In the genomic region with DNA sequence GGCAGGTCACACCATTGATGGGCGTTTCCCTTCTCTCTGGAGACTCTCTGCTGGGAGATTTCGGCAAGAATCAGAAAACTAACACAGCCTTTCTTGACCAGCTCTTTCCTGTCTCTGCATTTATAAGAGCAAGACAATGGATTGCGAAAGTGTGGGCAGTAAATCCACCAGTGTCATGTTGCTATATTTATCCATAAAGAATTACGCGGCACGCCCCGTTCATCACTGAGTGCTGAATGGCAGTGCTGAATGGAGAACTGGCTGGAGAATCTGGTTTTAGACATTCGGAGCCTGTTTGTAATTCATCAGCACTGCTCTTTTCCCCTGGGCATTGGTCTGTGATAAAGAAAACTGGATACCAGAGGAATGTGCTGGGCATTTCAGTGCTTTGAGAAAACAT, we compare ENCODE assay signal across 10 cellular contexts. TPM values are rescaled to one million over a fixed set of nuclear protein-coding genes. Genes with fewer than 3 reads are reported as not detected.
DNase-seq lines count a peak whose midpoint lies in the region; ATAC-seq, FAIRE-seq and TF ChIP-seq lines count a peak whose summit lies in the region.
"Had no signal": no experiment of that assay in that cellular context is flagged by ENCODE, and none has a peak within 500 bp of the region (broad histone marks: within the 10 kb centered on the region; RNA-seq: fewer than 3 reads in every experiment).

No MANE protein-coding gene starts in this region.

- H3K36me3 Mint-ChIP-seq in astrocyte (ENCODE audit: low read depth, unreplicated experiment), result no peaks in the 10 kb centered on the region
- H3K36me3 Mint-ChIP-seq: activated naive CD8-positive, alpha-beta T cell had no signal

- POLR2A ChIA-PET in AG04449 (lab: Yijun Ruan, JAX), result interaction anchor here (0.6 to 1.7 kb wide), 4 partner anchors 12 to 718 kb away, joined by 3 to 6 read pairs (median 4); a partner anchor contains a TSS
- POLR2A ChIA-PET in IMR-90 (lab: Charles Lee; ENCODE audit: unreplicated experiment), result interaction anchor here (0.6 to 1.1 kb wide), 2 partner anchors 114 to 322 kb away, joined by 3 to 5 read pairs; no protein-coding TSS in a partner anchor

- peak overlapping the region; percentile 6; the same call in 1 of the 2 replicates for H3K4me2 ChIP-seq in IMR-90 (ENCODE audit: low read depth, low read length)
- peak overlapping the region; percentile 40 for H3K4me2 ChIP-seq in astrocyte (ENCODE audit: low read length)
- no peak overlapping the region for H3K4me2 ChIP-seq in hepatocyte

- H2BK20ac ChIP-seq in IMR-90 (ENCODE audit: low read depth, low read length), result peak overlapping the region; percentile 81

- peak overlapping the region; percentile 76 for H4K91ac ChIP-seq in IMR-90 (ENCODE audit: insufficient read depth, low read depth, low read length)

- peak overlapping the region; percentile 35 to 48; a peak in 2 of 4 replicates for H4K8ac ChIP-seq in IMR-90 (ENCODE audit: low read depth in 2 of 2, low read length in 2 of 2)

- H3K4me3 ChIP-seq in AG04449 (ENCODE audit: low read depth, low read length) (no peak overlapping the region), IMR-90 (ENCODE audit: insufficient read depth, low read depth, low read length) (no peak overlapping the region), astrocyte (ENCODE audit: insufficient read depth, low read depth, low read length) (no peak overlapping the region), hepatocyte (no peak overlapping the region)

- peaks cover 20% of the 10 kb centered on the region for H3K4me1 ChIP-seq in IMR-90 (ENCODE audit: control insufficient read depth, insufficient read depth, low read length)
- peaks cover 34% of the 10 kb centered on the region for H3K4me1 ChIP-seq in astrocyte (ENCODE audit: insufficient read depth, low read length)
- peaks cover 18% of the 10 kb centered on the region for H3K4me1 ChIP-seq in hepatocyte (ENCODE audit: insufficient read depth)

- H3K79me1 ChIP-seq in IMR-90 (ENCODE audit: low read depth in 1 of 2, low read length in 2 of 2), result peaks cover 9 to 26% of the 10 kb centered on the region in 2 experiments; a peak in 3 of 4 replicates

- H2BK5ac ChIP-seq in IMR-90 (ENCODE audit: low read depth, low read length, poor library complexity, severe bottlenecking), result peak overlapping the region; percentile 53

- H3K36me3 ChIP-seq in IMR-90 (ENCODE audit: control insufficient read depth, insufficient read depth, low read length) (peaks cover 6% of the 10 kb centered on the region; the same call in 1 of the 2 replicates), astrocyte (ENCODE audit: insufficient read depth, low read length) (no peaks in the 10 kb centered on the region), hepatocyte (replicated peaks; ENCODE audit: insufficient read depth, low read depth) (no peaks in the 10 kb centered on the region)

- H2BK120ac ChIP-seq in IMR-90 (ENCODE audit: low read depth, low read length), result peak overlapping the region; percentile 84

- no peaks in the 10 kb centered on the region for H3K9me2 ChIP-seq in hepatocyte (replicated peaks; ENCODE audit: insufficient read depth)

- no peaks in the 10 kb centered on the region for H3K9me1 ChIP-seq in IMR-90 (ENCODE audit: insufficient read depth, low read length)

- H3K79me2 ChIP-seq in astrocyte (ENCODE audit: insufficient read depth, low read length) (no peaks in the 10 kb centered on the region), hepatocyte (no peaks in the 10 kb centered on the region)

- 0 out of 2 replicates have a peak overlapping the region, but pooled peaks have one; percentile 7 for H3K9ac ChIP-seq in IMR-90 (ENCODE audit: low read depth, low read length)
- H3K9ac ChIP-seq in astrocyte (ENCODE audit: low read length), result no peak overlapping the region

- H3K27me3 Mint-ChIP-seq in astrocyte (ENCODE audit: low read depth, unreplicated experiment), result peaks cover 27% of the 10 kb centered on the region

- DNase-seq in AG04449 (ENCODE audit: low read depth, low spot score) (peak; percentile 61), IMR-90 (peak; percentile 68), astrocyte (ENCODE audit: low read depth) (peak; percentile 76), hepatocyte (ENCODE audit: low spot score) (peak; percentile 35), GM19240 (ENCODE audit: insufficient read length, low spot score) (no peak), KG1 (lab: John Stamatoyannopoulos, UW) (no peak)

- H3K14ac ChIP-seq in IMR-90 (replicated peaks; ENCODE audit: low read depth, low read length), result 0 out of 2 replicates have a peak overlapping the region, but pooled peaks have one; percentile 14

- H3K27ac Mint-ChIP-seq in astrocyte (ENCODE audit: unreplicated experiment), result no peak overlapping the region
- H3K27ac Mint-ChIP-seq: activated naive CD8-positive, alpha-beta T cell; nephron had no signal

- no peak overlapping the region for H2AK9ac ChIP-seq in IMR-90 (replicated peaks; ENCODE audit: low read depth, low read length, poor library complexity)

- intact Hi-C loops in IMR-90 (cut with micrococcal nuclease), result loop anchor here (10.0 kb wide), 2 partner anchors 292 to 462 kb away; no protein-coding TSS in a partner anchor

- WGBS in IMR-90 (ENCODE audit: extremely low coverage in 2 of 2, insufficient read length in 1 of 2), 2 experiments, result 70% methylated on average over 2 of the region's 8 CpGs; no CpG with 5 or more reads in 1 of the 2 experiments
- 80% methylated on average over 8 of the region's 8 CpGs for WGBS in hepatocyte (ENCODE audit: low lambda C conversion rate, missing lambda C conversion rate)

- TF ChIP-seq RAD21 in IMR-90 (IDR thresholded peaks at IDR 0.05; ENCODE audit: low read length), result no peak

- H2AFZ ChIP-seq in IMR-90 (replicated peaks; ENCODE audit: low read length, poor library complexity) (no peak overlapping the region), astrocyte (ENCODE audit: low read depth, low read length) (no peak overlapping the region), hepatocyte (no peak overlapping the region)

- H3K27ac ChIP-seq in IMR-90 (ENCODE audit: insufficient read depth, low read length) (peak overlapping the region; percentile 40; the same call in 1 of the 2 replicates), astrocyte (ENCODE audit: low read depth, low read length) (no peak overlapping the region), hepatocyte (no peak overlapping the region)

- H4K5ac ChIP-seq in IMR-90 (ENCODE audit: low read depth, low read length), result peak overlapping the region; percentile 62

- CTCF ChIA-PET in AG04449 (lab: Yijun Ruan, JAX), result interaction anchor here (0.6 to 6.9 kb wide), 59 partner anchors 9 to 376 kb away, joined by 3 to 285 read pairs (median 5); no protein-coding TSS in a partner anchor
- CTCF ChIA-PET in IMR-90 (lab: Yijun Ruan, JAX), result interaction anchor here (0.6 to 3.6 kb wide), 15 partner anchors 9 to 475 kb away, joined by 3 to 50 read pairs (median 5); a partner anchor contains a TSS

- H3K9me3 Mint-ChIP-seq in astrocyte (ENCODE audit: unreplicated experiment), result no peaks in the 10 kb centered on the region
- H3K9me3 Mint-ChIP-seq: nephron had no signal

- peak overlapping the region; percentile 67 for H3K4ac ChIP-seq in IMR-90 (ENCODE audit: low read depth, low read length)

- no peak overlapping the region for H3K4me3 Mint-ChIP-seq in astrocyte (ENCODE audit: unreplicated experiment)
- H3K4me3 Mint-ChIP-seq: activated naive CD8-positive, alpha-beta T cell had no signal

- in situ Hi-C loops in IMR-90 (cut with MboI; ENCODE audit: low sequenced_read_pairs), result loop anchor here (5.0 kb wide), 3 partner anchors 195 to 320 kb away; no protein-coding TSS in a partner anchor

- no peak overlapping the region for H3K56ac ChIP-seq in IMR-90 (ENCODE audit: extremely low read depth, insufficient read depth, low read length)

- BruUV-seq in IMR-90 (replicated peaks; lab: Mats Ljungman, UMichigan), result no TSS peak

- H3K27me3 ChIP-seq in IMR-90 (ENCODE audit: control insufficient read depth, insufficient read depth, low read length), result no peaks in the 10 kb centered on the region
- H3K27me3 ChIP-seq in astrocyte (ENCODE audit: insufficient read depth, low read length), result peaks cover 4% of the 10 kb centered on the region
- H3K27me3 ChIP-seq in hepatocyte, result peaks cover 29% of the 10 kb centered on the region

- dilution Hi-C loops in IMR-90 (cut with HindIII; ENCODE audit: low sequenced_read_pairs, unreplicated experiment), result no loop called here

- ATAC-seq in IMR-90 (ENCODE audit: low read depth), result no peak
- ATAC-seq in GM21529 (IDR thresholded peaks at IDR 0.05; ENCODE audit: unreplicated experiment), result no peak
- no peak for ATAC-seq in HG03571 (IDR thresholded peaks at IDR 0.05; ENCODE audit: unreplicated experiment)

- H4K20me1 ChIP-seq in IMR-90 (ENCODE audit: insufficient read depth, low read length) (peaks cover 26% of the 10 kb centered on the region), astrocyte (ENCODE audit: insufficient read depth, low read length) (peaks cover 24% of the 10 kb centered on the region), hepatocyte (ENCODE audit: insufficient read depth, poor library complexity, severe bottlenecking) (no peaks in the 10 kb centered on the region)

- H3K9me3 ChIP-seq in IMR-90 (ENCODE audit: control insufficient read depth, insufficient read depth, low read length), result no peaks in the 10 kb centered on the region
- no peaks in the 10 kb centered on the region for H3K9me3 ChIP-seq in astrocyte (ENCODE audit: insufficient read depth, low read depth, low read length)
- no peaks in the 10 kb centered on the region for H3K9me3 ChIP-seq in hepatocyte (ENCODE audit: low read depth)

- FAIRE-seq in astrocyte (lab: Jason Lieb, UNC), result peak; percentile 20

- H3K23ac ChIP-seq in IMR-90 (ENCODE audit: low read depth, low read length), result peak overlapping the region; percentile 21; the same call in 1 of the 2 replicates

- peak overlapping the region; percentile 79; the same call in 2 of the 3 replicates for H2BK15ac ChIP-seq in IMR-90 (ENCODE audit: low read depth, low read length)

- H2AK5ac ChIP-seq in IMR-90 (ENCODE audit: low read depth, low read length), result peak overlapping the region; percentile 94

- TF ChIP-seq CTCF in AG04449 (IDR thresholded peaks at IDR 0.05; ENCODE audit: insufficient read depth, low read length, missing control alignments), result no peak
- TF ChIP-seq CTCF in IMR-90 (conservative IDR thresholded peaks at IDR 0.05; ENCODE audit: low read depth, low read length), result no peak
- no peak for TF ChIP-seq CTCF in astrocyte (IDR thresholded peaks at IDR 0.05; ENCODE audit: insufficient read depth, low read depth, low read length)
- no peak for TF ChIP-seq CTCF in hepatocyte (IDR thresholded peaks at IDR 0.05; ENCODE audit: poor library complexity)

- no peak for TF ChIP-seq POLR2A in IMR-90 (IDR thresholded peaks at IDR 0.05; ENCODE audit: low read depth, low read length)

- H3K4me1 Mint-ChIP-seq in astrocyte (ENCODE audit: low read depth, unreplicated experiment), result peaks cover 6% of the 10 kb centered on the region

- peak overlapping the region; percentile 15; the same call in 1 of the 2 replicates for H3K18ac ChIP-seq in IMR-90 (ENCODE audit: low read depth, low read length)

TF ChIP-seq in IMR-90, 13 proteins besides CTCF, POLR2A, EP300 and RAD21 (continues in another document):
- TF ChIP-seq CEBPB (IDR thresholded peaks at IDR 0.05; ENCODE audit: low read depth, low read length), result peak; percentile 93

RNA-seq across cellular contexts. Expression of a gene that starts 2.0 kb away (rescaled TPM):
- 51.9 and 63.8 TPM in 2 replicates for total RNA-seq in IMR-90 (2012; rRNA removed)
- polyA plus RNA-seq in IMR-90 (2012; rRNA removed), result 66.9 and 78.0 TPM in 2 replicates
- 64.2 and 87.8 TPM in 2 replicates for polyA plus RNA-seq in IMR-90 (2012; cell fraction: cytosol; rRNA removed)
- polyA plus RNA-seq in IMR-90 (2012; cell fraction: nucleus; rRNA removed; ENCODE audit: low replicate concordance), result 112 and 211 TPM in 2 replicates
- 3.6 and 5.5 TPM in 2 replicates for total RNA-seq in astrocyte
- total RNA-seq in hepatocyte, result 2.1 and 2.3 TPM in 2 replicates
- polyA plus RNA-seq in hepatocyte, result 3.5 and 4.4 TPM in 2 replicates

Comparison
In these comparisons a context has a peak if more than half of its experiments do, and no peak if none do; other contexts are left out.
1. DNase-seq: peak in AG04449 (single experiment), IMR-90 (single experiment), astrocyte (single experiment) and hepatocyte (single experiment); none in GM19240 (single experiment) and KG1 (single experiment).